14 cellular contexts compared by ENCODE assay signal in the genomic region with DNA sequence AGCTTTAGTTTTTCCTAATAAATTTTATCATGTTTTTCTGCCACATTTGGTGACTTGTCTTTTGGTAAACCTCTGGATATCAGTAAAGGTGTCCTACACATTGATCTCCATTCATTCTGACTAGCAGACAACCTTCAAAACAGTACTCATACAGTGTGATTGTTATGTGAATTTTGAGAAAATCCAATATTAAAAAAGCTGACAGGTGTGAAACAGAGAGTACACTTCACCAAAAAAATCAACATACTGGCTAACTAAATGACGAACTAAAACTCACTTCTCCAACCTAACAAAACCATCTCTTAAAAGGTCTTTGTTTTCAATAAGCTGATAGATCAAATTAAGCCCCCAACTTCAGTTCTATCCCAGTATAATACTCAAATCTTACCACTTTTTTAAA. TPM values are rescaled to one million over a fixed set of nuclear protein-coding genes. Genes with fewer than 3 reads are reported as not detected.
DNase-seq lines count a peak whose midpoint lies in the region; ATAC-seq and TF ChIP-seq lines count a peak whose summit lies in the region.
"Had no signal": no experiment of that assay in that cellular context is flagged by ENCODE, and none has a peak within 500 bp of the region (broad histone marks: within the 10 kb centered on the region; RNA-seq: fewer than 3 reads in every experiment).

No MANE protein-coding gene starts in this region.

- H3K36me3 ChIP-seq in adipocyte (ENCODE audit: control insufficient read depth, insufficient read depth, low read length, severe bottlenecking), result no peaks in the 10 kb centered on the region
- H3K36me3 ChIP-seq in liver (ENCODE audit: control insufficient read depth in 4 of 4, insufficient read depth in 3 of 4, low read depth in 1 of 4, low read length in 3 of 4), result no peaks in the 10 kb centered on the region
- no peaks in the 10 kb centered on the region for H3K36me3 ChIP-seq in suprapubic skin
- no peaks in the 10 kb centered on the region for H3K36me3 ChIP-seq in Caco-2 (ENCODE audit: control insufficient read depth, insufficient read depth, low read length)
- no peaks in the 10 kb centered on the region for H3K36me3 ChIP-seq in mucosa of descending colon (ENCODE audit: low read depth)

- no TSS peak for BruUV-seq in Caco-2 (replicated peaks; lab: Mats Ljungman, UMichigan)

- peaks cover 21% of the 10 kb centered on the region for H3K4me1 ChIP-seq in adipocyte (ENCODE audit: control insufficient read depth, insufficient read depth, low read length)
- peaks cover 8 to 29% (median 16%) of the 10 kb centered on the region in 4 donors for H3K4me1 ChIP-seq in liver (ENCODE audit: control insufficient read depth in 4 of 4, insufficient read depth in 4 of 4, low read length in 3 of 4)
- peaks cover 58% of the 10 kb centered on the region for H3K4me1 ChIP-seq in suprapubic skin
- H3K4me1 ChIP-seq in Caco-2, result peaks cover 7% of the 10 kb centered on the region
- no peaks in the 10 kb centered on the region for H3K4me1 ChIP-seq in mucosa of descending colon (ENCODE audit: low read depth)

- no peaks in the 10 kb centered on the region for H3K27me3 ChIP-seq in adipocyte (replicated peaks; ENCODE audit: control insufficient read depth, insufficient read depth, low read length)
- H3K27me3 ChIP-seq in liver (ENCODE audit: control insufficient read depth in 4 of 4, insufficient read depth in 4 of 4, low read length in 3 of 4), result no peaks in the 10 kb centered on the region
- no peaks in the 10 kb centered on the region for H3K27me3 ChIP-seq in suprapubic skin
- no peaks in the 10 kb centered on the region for H3K27me3 ChIP-seq in Caco-2 (replicated peaks; ENCODE audit: control insufficient read depth, insufficient read depth, low read length)

- TF ChIP-seq EP300 in suprapubic skin (IDR thresholded peaks at IDR 0.05), result no peak

- peak overlapping the region; percentile 33 for H3K4me3 ChIP-seq in adipocyte (ENCODE audit: low read length)
- peak overlapping the region; percentile 52 to 75 (median 73) for H3K4me3 ChIP-seq in liver (ENCODE audit: low read depth in 1 of 3, low read length in 3 of 3)
- peak overlapping the region; percentile 56 for H3K4me3 ChIP-seq in suprapubic skin
- no peak overlapping the region for H3K4me3 ChIP-seq in Caco-2 (ENCODE audit: low read depth, low read length)
- no peak overlapping the region for H3K4me3 ChIP-seq in mucosa of descending colon

- no peak for TF ChIP-seq POLR2A in suprapubic skin (IDR thresholded peaks at IDR 0.05)

- POLR2A ChIA-PET in Caco-2 (lab: Charles Lee), result no interaction called here

- ATAC-seq in GM18909 (IDR thresholded peaks at IDR 0.05; ENCODE audit: poor library complexity, unreplicated experiment) (no peak), mucosa of descending colon (no peak)

- no peak for TF ChIP-seq RAD21 in liver (IDR thresholded peaks at IDR 0.05)

- no peaks in the 10 kb centered on the region for H3K36me3 Mint-ChIP-seq in activated naive CD8-positive, alpha-beta T cell
- no peaks in the 10 kb centered on the region for H3K36me3 Mint-ChIP-seq in activated naive CD8-positive, alpha-beta T cell treated with anti-CD3 and anti-CD28 coated beads for 36 hours
- H3K36me3 Mint-ChIP-seq in Caco-2 (ENCODE audit: insufficient read depth, unreplicated experiment), result peaks cover 6% of the 10 kb centered on the region
- H3K36me3 Mint-ChIP-seq: activated naive CD4-positive, alpha-beta T cell treated with anti-CD3 and anti-CD28 coated beads, Interleukin-2, amount 10 ng/mL, durations not matched to agents 7 days and 5 days had no signal

- no peak overlapping the region for H3K27ac Mint-ChIP-seq in activated naive CD8-positive, alpha-beta T cell
- H3K27ac Mint-ChIP-seq in activated naive CD8-positive, alpha-beta T cell treated with anti-CD3 and anti-CD28 coated beads for 36 hours, result no peak overlapping the region
- no peak overlapping the region for H3K27ac Mint-ChIP-seq in Caco-2 (ENCODE audit: unreplicated experiment)
- H3K27ac Mint-ChIP-seq: activated naive CD4-positive, alpha-beta T cell treated with anti-CD3 and anti-CD28 coated beads, Interleukin-2, amount 10 ng/mL, durations not matched to agents 7 days and 5 days had no signal

- H3K27ac ChIP-seq in liver (ENCODE audit: low read depth in 1 of 2, low read length in 2 of 2) (peak overlapping the region; percentile 79 to 81), suprapubic skin (peak overlapping the region; percentile 3)

- DNase-seq in activated naive CD8-positive, alpha-beta T cell treated with anti-CD3 and anti-CD28 coated beads for 36 hours, result no peak
- DNase-seq in adipocyte (ENCODE audit: low read depth), result no peak
- no peak for DNase-seq in suprapubic skin (ENCODE audit: low spot score in 2 of 2)
- no peak for DNase-seq in Caco-2
- DNase-seq in mucosa of descending colon, result no peak
- DNase-seq: activated CD4-positive, CD25-positive, alpha-beta regulatory T cell; activated CD8-positive, alpha-beta memory T cell treated with anti-CD3 and anti-CD28 coated beads, Interleukin-2, amount 50 U/mL, for 4 hours; activated naive CD4-positive, alpha-beta T cell treated with anti-CD3 and anti-CD28 coated beads, Interleukin-2, amount 10 ng/mL, durations not matched to agents 7 days and 5 days; caudate nucleus; NCI-H1930; NCI-H524 had no signal

- WGBS in liver, result 42% methylated on average over 1 of the region's 1 CpG
- 70% methylated on average over 1 of the region's 1 CpG for WGBS in suprapubic skin

- H3K9ac ChIP-seq in adipocyte (ENCODE audit: low read length), result no peak overlapping the region
- peak overlapping the region; percentile 87 to 99 for H3K9ac ChIP-seq in liver (ENCODE audit: low read depth in 1 of 2, low read length in 2 of 2)

- H3K9me3 ChIP-seq in adipocyte (ENCODE audit: control insufficient read depth, low read length) (no peaks in the 10 kb centered on the region), liver (ENCODE audit: control insufficient read depth in 4 of 4, low read length in 3 of 4) (no peaks in the 10 kb centered on the region), suprapubic skin (no peaks in the 10 kb centered on the region), Caco-2 (no peaks in the 10 kb centered on the region), mucosa of descending colon (no peaks in the 10 kb centered on the region)

- TF ChIP-seq CTCF in liver (IDR thresholded peaks at IDR 0.05; ENCODE audit: low read depth, low read length, missing input control) (no peak), suprapubic skin (IDR thresholded peaks at IDR 0.05) (no peak), Caco-2 (IDR thresholded peaks at IDR 0.05; ENCODE audit: insufficient read depth in 1 of 2, low read depth in 1 of 2, low read length in 1 of 2, severe bottlenecking in 1 of 2, unreplicated experiment in 1 of 2) (no peak), mucosa of descending colon (IDR thresholded peaks at IDR 0.05) (no peak)

- no peaks in the 10 kb centered on the region for H3K9me3 Mint-ChIP-seq in activated naive CD8-positive, alpha-beta T cell (ENCODE audit: low read depth)
- H3K9me3 Mint-ChIP-seq in activated naive CD8-positive, alpha-beta T cell treated with anti-CD3 and anti-CD28 coated beads for 36 hours, result no peaks in the 10 kb centered on the region
- H3K9me3 Mint-ChIP-seq in Caco-2 (ENCODE audit: unreplicated experiment), result no peaks in the 10 kb centered on the region
- H3K9me3 Mint-ChIP-seq: activated naive CD4-positive, alpha-beta T cell treated with anti-CD3 and anti-CD28 coated beads, Interleukin-2, amount 10 ng/mL, durations not matched to agents 7 days and 5 days had no signal

- intact Hi-C loops in Caco-2 (cut with micrococcal nuclease; ENCODE audit: unreplicated experiment) (no loop called here), mucosa of descending colon (cut with DNase I, micrococcal nuclease) (no loop called here)

- peaks cover 9% of the 10 kb centered on the region for H3K27me3 Mint-ChIP-seq in activated naive CD8-positive, alpha-beta T cell
- peaks cover 7% of the 10 kb centered on the region for H3K27me3 Mint-ChIP-seq in activated naive CD8-positive, alpha-beta T cell treated with anti-CD3 and anti-CD28 coated beads for 36 hours
- H3K27me3 Mint-ChIP-seq in Caco-2 (ENCODE audit: insufficient read depth, unreplicated experiment), result no peaks in the 10 kb centered on the region

- peak overlapping the region; percentile 30 for H3K4me3 Mint-ChIP-seq in activated naive CD8-positive, alpha-beta T cell
- H3K4me3 Mint-ChIP-seq in activated naive CD8-positive, alpha-beta T cell treated with anti-CD3 and anti-CD28 coated beads for 36 hours, result no peak overlapping the region
- no peak overlapping the region for H3K4me3 Mint-ChIP-seq in Caco-2 (ENCODE audit: unreplicated experiment)
- H3K4me3 Mint-ChIP-seq: activated naive CD4-positive, alpha-beta T cell treated with anti-CD3 and anti-CD28 coated beads, Interleukin-2, amount 10 ng/mL, durations not matched to agents 7 days and 5 days had no signal

- H3K4me1 Mint-ChIP-seq in activated naive CD8-positive, alpha-beta T cell (ENCODE audit: low read depth), result peaks cover 8% of the 10 kb centered on the region
- H3K4me1 Mint-ChIP-seq in activated naive CD8-positive, alpha-beta T cell treated with anti-CD3 and anti-CD28 coated beads for 36 hours, result peaks cover 2% of the 10 kb centered on the region
- no peaks in the 10 kb centered on the region for H3K4me1 Mint-ChIP-seq in Caco-2 (ENCODE audit: low read depth, unreplicated experiment)

- CTCF ChIA-PET in Caco-2 (lab: Charles Lee), result no interaction called here

TF ChIP-seq in liver, 16 proteins besides CTCF, POLR2A, EP300 and RAD21:
- TF ChIP-seq YY1 (IDR thresholded peaks at IDR 0.05), result no peak
- no peak for TF ChIP-seq ATF3 (IDR thresholded peaks at IDR 0.05)
- no peak for TF ChIP-seq RXRA (IDR thresholded peaks at IDR 0.05)
- TF ChIP-seq TAF1 (conservative IDR thresholded peaks at IDR 0.05), result no peak

RNA-seq across cellular contexts. Expression of gene FRRS1, which starts 1.5 kb away (rescaled TPM):
- 1 to 10 TPM; 4.2 to 4.3 TPM for total RNA-seq in activated naive CD8-positive, alpha-beta T cell treated with anti-CD3 and anti-CD28 coated beads for 36 hours
- total RNA-seq in liver (10 to 100 TPM; 49.2 to 87.4 TPM), suprapubic skin (10 to 100 TPM; 25.4 to 34.4 (median 30.5) TPM), Caco-2 (2022) (9.6 and 11.1 TPM in 2 replicates), mucosa of descending colon (10 to 100 TPM in 2 of 3 donors, 1 to 10 TPM in 1; 8.4 to 38.0 (median 17.6) TPM)
- 10 to 100 TPM in 1 of 2 donors, 1 to 10 TPM in 1; 2.7 to 11.5 TPM for polyA plus RNA-seq in liver

Comparison
In these comparisons a context has a peak if more than half of its experiments do, and no peak if none do; other contexts are left out.
1. H3K4me3 ChIP-seq: peak in adipocyte (single experiment), liver (3 of 3) and suprapubic skin (single experiment); none in Caco-2 (single experiment) and mucosa of descending colon (single experiment).